In genomic region chr2:240603081-240603835, GRCh38 we compare ENCODE assay signal across 15 cellular contexts. TPM values are rescaled to one million over a fixed set of nuclear protein-coding genes. Genes with fewer than 3 reads are reported as not detected.
A peak's percentile ranks its signal among the peaks of the same experiment; 100 is the strongest.
DNase-seq lines count a peak whose midpoint lies in the region; ATAC-seq and TF ChIP-seq lines count a peak whose summit lies in the region.
"Had no signal": no experiment of that assay in that cellular context is flagged by ENCODE, and none has a peak within 500 bp of the region (broad histone marks: within the 10 kb centered on the region; RNA-seq: fewer than 3 reads in every experiment).

No MANE protein-coding gene starts in this region.

- H3K27me3 ChIP-seq in Peyer's patch: no peaks in the 10 kb centered on the region
- H3K27me3 ChIP-seq: BE2C, neutrophil, SJSA1 had no signal

- TF ChIP-seq CTCF in Peyer's patch (IDR thresholded peaks at IDR 0.05): no peak
- no peak for TF ChIP-seq CTCF in omental fat pad (IDR thresholded peaks at IDR 0.05)

- ATAC-seq in omental fat pad (ENCODE audit: low FRiP score) (peak; percentile 17), GM21515 (IDR thresholded peaks at IDR 0.05; ENCODE audit: unreplicated experiment) (no peak)

- DNase-seq in D341Med (ENCODE audit: low spot score) (peak; percentile 27), Peyer's patch (peak in 2 of 3 donors; percentile 39 to 43), omental fat pad (ENCODE audit: low spot score) (no peak), SKM-1 (lab: John Stamatoyannopoulos, UW; ENCODE audit: unreplicated experiment) (no peak)
- DNase-seq: activated naive CD4-positive, alpha-beta T cell; cortex of kidney; foreskin fibroblast; NCI-H526 treated with DMSO at 0.1 percent for 48 hours; stimulated activated CD4-positive, alpha-beta T cell treated with anti-CD3 and anti-CD28 coated beads, Interleukin-4, amount 100 ng/mL, for 4 hours; stimulated activated CD8-positive, alpha-beta memory T cell treated with anti-CD3 and anti-CD28 coated beads, Interleukin-4, amount 100 ng/mL, for 48 hours had no signal

- peaks cover 0 to 20% (median 0%) of the 10 kb centered on the region in 3 donors for H3K36me3 ChIP-seq in Peyer's patch
- H3K36me3 ChIP-seq: BE2C, SJSA1 had no signal

- TF ChIP-seq POLR2A in Peyer's patch (IDR thresholded peaks at IDR 0.05): no peak

- H3K4me1 ChIP-seq in Peyer's patch: peaks cover 0 to 19% (median 4%) of the 10 kb centered on the region in 4 donors
- H3K4me1 ChIP-seq: BE2C had no signal

- peak overlapping the region in 2 of 4 donors; percentile 91 to 93 for H3K27ac ChIP-seq in Peyer's patch
- H3K27ac ChIP-seq: neutrophil, SJSA1, thoracic aorta had no signal

- no peaks in the 10 kb centered on the region for H3K9me3 ChIP-seq in Peyer's patch
- H3K9me3 ChIP-seq: BE2C, neutrophil, SJSA1, thoracic aorta had no signal

- H3K4me3 ChIP-seq in Peyer's patch: no peak overlapping the region
- H3K4me3 ChIP-seq: SJSA1, thoracic aorta had no signal

RNA-seq across cellular contexts. Expression of gene CAPN10, which starts 16.7 kb away (rescaled TPM):
- total RNA-seq in Peyer's patch: 10 to 100 TPM; 48.3 to 96.4 (median 78.9) TPM
- total RNA-seq in omental fat pad: 10 to 100 TPM; 11.6 to 22.6 (median 17.7) TPM

RNA-seq across cellular contexts. Expression of gene GPR35, which starts 22.0 kb away (rescaled TPM):
- total RNA-seq in Peyer's patch (100 to 1,000 TPM in 3 of 4 donors, 10 to 100 TPM in 1; 61.1 to 341 (median 261) TPM), omental fat pad (1 to 10 TPM; 1.3 to 2.4 (median 1.9) TPM)

RNA-seq across cellular contexts. Expression of gene RNPEPL1, which starts 35.0 kb away (rescaled TPM):
- total RNA-seq in Peyer's patch (100 to 1,000 TPM in 3 of 4 donors, 10 to 100 TPM in 1; 85.0 to 175 (median 154) TPM), omental fat pad (10 to 100 TPM; 41.6 to 97.4 (median 71.8) TPM)

RNA-seq across cellular contexts. Expression of gene DUSP28, which starts 43.1 kb away (rescaled TPM):
- total RNA-seq in Peyer's patch (10 to 100 TPM in 1 of 4 donors, 1 to 10 TPM in 3; 4.2 to 10.1 (median 7.1) TPM), omental fat pad (1 to 10 TPM; 3.3 to 5.5 (median 4.7) TPM)

RNA-seq across cellular contexts. Expression of gene ANKMY1, which starts 45.5 kb away (rescaled TPM):
- total RNA-seq in Peyer's patch: 10 to 100 TPM; 27.8 to 89.1 (median 40.1) TPM
- 10 to 100 TPM in 3 of 4 donors, 1 to 10 TPM in 1; 8.3 to 23.2 (median 16.7) TPM for total RNA-seq in omental fat pad

Comparison
In these comparisons a context has a peak if more than half of its experiments do, and no peak if none do; other contexts are left out.
1. DNase-seq: peak in D341Med (single experiment) and Peyer's patch (2 of 3); none in omental fat pad (single experiment) and SKM-1 (single experiment).
2. RNA of gene GPR35, which starts 22.0 kb away (total RNA-seq): 61.1 to 341 TPM in Peyer's patch; 1.3 to 2.4 TPM in omental fat pad; every median in the first group is over 10 times any median in the second.